ENCODE assay signal across 20 cellular contexts in the genomic region with DNA sequence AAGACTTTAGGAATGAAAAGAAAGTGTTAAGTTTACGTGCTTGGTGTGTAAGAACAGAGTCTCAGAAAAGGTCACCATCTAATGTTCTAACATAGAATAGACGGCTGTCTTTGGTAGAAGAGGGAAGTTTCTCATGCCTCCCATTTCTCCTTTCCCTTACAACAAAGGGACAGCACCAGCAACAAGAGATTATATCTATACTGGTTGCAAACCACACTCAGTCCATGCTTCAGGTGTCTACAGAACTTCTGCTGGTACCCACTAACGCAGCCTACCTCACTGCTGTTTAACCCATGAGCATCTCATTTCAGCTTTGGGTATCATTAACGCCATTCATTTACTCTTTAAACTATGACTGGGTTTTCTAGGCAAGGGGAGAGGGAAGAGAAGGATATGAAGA.
"Had no signal": no experiment of that assay in that cellular context is flagged by ENCODE, and none has a peak within 500 bp of the region (broad histone marks: within the 10 kb centered on the region; RNA-seq: fewer than 3 reads in every experiment).

No MANE protein-coding gene starts in this region.

- DNase-seq: hypothalamus; immature natural killer cell; left ventricle myocardium inferior; midbrain; mucosa of descending colon; naive thymus-derived CD4-positive, alpha-beta T cell; ovary; retina; right cardiac atrium; stimulated activated CD4-positive, alpha-beta T cell treated with anti-CD3 and anti-CD28 coated beads, Interleukin-12 subunit alpha, Interleukin-12 subunit beta, amount 100 ng/mL, for 4 hours; stimulated activated CD4-positive, alpha-beta T cell treated with anti-CD3 and anti-CD28 coated beads, Interleukin-15, amount 100 ng/mL, for 24 hours; stimulated activated CD4-positive, alpha-beta T cell treated with anti-CD3 and anti-CD28 coated beads, Interleukin-2, amount 100 ng/mL, for 24 hours; stimulated activated CD4-positive, alpha-beta T cell treated with anti-CD3 and anti-CD28 coated beads, Interleukin-4, amount 100 ng/mL, for 1 hour; stimulated activated naive CD4-positive, alpha-beta T cell treated with Interleukin-2 at 50 U/mL for 16 hours; stimulated activated naive CD8-positive, alpha-beta T cell treated with anti-CD3 and anti-CD28 coated beads, Interleukin-15, amount 100 ng/mL, for 72 hours; substantia nigra; upper lobe of left lung had no signal

- H3K27ac Mint-ChIP-seq: immature natural killer cell; natural killer cell treated with Interleukin-12 subunit alpha and Interleukin-12 subunit beta and Interleukin-15 and Interleukin-18, amount 100 ng/mL, for 72 hours; progenitor cell of endocrine pancreas; stimulated activated naive CD8-positive, alpha-beta T cell treated with anti-CD3 and anti-CD28 coated beads, Interleukin-15, amount 100 ng/mL, for 72 hours had no signal

- H3K4me3 Mint-ChIP-seq: immature natural killer cell; naive thymus-derived CD4-positive, alpha-beta T cell; natural killer cell treated with Interleukin-12 subunit alpha and Interleukin-12 subunit beta and Interleukin-15 and Interleukin-18, amount 100 ng/mL, for 72 hours; stimulated activated naive CD8-positive, alpha-beta T cell treated with anti-CD3 and anti-CD28 coated beads, Interleukin-15, amount 100 ng/mL, for 72 hours had no signal

- H3K36me3 Mint-ChIP-seq: immature natural killer cell; natural killer cell treated with Interleukin-12 subunit alpha and Interleukin-12 subunit beta and Interleukin-15 and Interleukin-18, amount 100 ng/mL, for 72 hours had no signal

- H3K27me3 Mint-ChIP-seq: stimulated activated naive CD8-positive, alpha-beta T cell treated with anti-CD3 and anti-CD28 coated beads, Interleukin-15, amount 100 ng/mL, for 72 hours had no signal

- H3K9me3 Mint-ChIP-seq: immature natural killer cell; natural killer cell treated with Interleukin-12 subunit alpha and Interleukin-12 subunit beta and Interleukin-15 and Interleukin-18, amount 100 ng/mL, for 72 hours had no signal

- ATAC-seq: mucosa of descending colon; naive thymus-derived CD4-positive, alpha-beta T cell; natural killer cell treated with Interleukin-12 subunit alpha and Interleukin-12 subunit beta and Interleukin-15 and Interleukin-18, amount 100 ng/mL, for 72 hours; right cardiac atrium; sciatic nerve; stimulated activated naive CD8-positive, alpha-beta T cell treated with anti-CD3 and anti-CD28 coated beads, Interleukin-15, amount 100 ng/mL, for 72 hours had no signal
